In the genomic region with DNA sequence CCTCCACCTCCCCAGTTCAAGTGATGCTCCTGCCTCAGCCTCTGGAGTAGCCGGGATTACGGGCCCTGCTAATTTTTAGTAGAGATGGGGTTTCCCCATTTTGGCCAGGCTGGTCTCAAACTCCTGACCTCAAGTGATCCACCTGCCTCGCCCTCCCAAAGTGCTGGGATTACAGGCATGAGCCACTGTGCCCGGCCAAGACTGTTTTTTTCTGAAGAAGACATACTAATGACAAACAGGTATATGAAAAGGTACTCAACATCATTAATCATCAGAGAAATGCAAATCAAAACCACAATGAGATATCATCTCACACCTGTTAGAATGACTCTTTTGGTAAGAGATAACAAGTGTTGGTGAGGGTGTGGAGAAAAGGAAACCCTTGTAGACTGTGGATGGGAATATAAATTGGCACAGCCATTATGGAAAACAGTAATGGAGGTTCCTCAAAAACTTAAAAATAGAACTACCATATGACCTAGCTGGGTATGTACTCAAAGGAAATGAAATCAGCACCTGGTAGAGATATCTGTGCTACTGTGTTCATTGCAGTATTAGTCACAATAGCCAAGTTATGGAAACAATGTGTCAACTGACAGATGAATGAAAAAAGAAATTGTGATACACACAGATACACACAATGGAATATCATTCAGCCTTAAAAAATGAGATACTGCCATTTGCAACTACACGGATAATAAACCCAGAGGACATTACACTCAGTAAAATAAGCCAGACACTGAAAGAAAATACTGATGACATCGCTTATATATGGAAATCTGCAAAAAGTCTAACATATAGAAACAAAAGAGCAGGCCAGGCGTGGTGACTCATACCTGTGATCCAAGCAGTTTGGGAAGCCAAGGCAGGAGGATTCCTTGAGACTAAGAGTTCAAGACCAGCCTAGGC, we compare ENCODE assay signal across 9 cellular contexts. TPM values are rescaled to one million over a fixed set of nuclear protein-coding genes. Genes with fewer than 3 reads are reported as not detected.
DNase-seq lines count a peak whose midpoint lies in the region; ATAC-seq and TF ChIP-seq lines count a peak whose summit lies in the region.
"Had no signal": no experiment of that assay in that cellular context is flagged by ENCODE, and none has a peak within 500 bp of the region (broad histone marks: within the 10 kb centered on the region; RNA-seq: fewer than 3 reads in every experiment).

No MANE protein-coding gene starts in this region.

- intact Hi-C loops in Calu3 (cut with micrococcal nuclease; ENCODE audit: unreplicated experiment) = no loop called here

- no peaks in the 10 kb centered on the region for H3K27me3 Mint-ChIP-seq in activated naive CD4-positive, alpha-beta T cell treated with anti-CD3 and anti-CD28 coated beads, Interleukin-2, amount 10 ng/mL, durations not matched to agents 7 days and 5 days
- H3K27me3 Mint-ChIP-seq in type B pancreatic cell = no peaks in the 10 kb centered on the region
- no peaks in the 10 kb centered on the region for H3K27me3 Mint-ChIP-seq in Calu3 (ENCODE audit: unreplicated experiment)

- H3K4me3 Mint-ChIP-seq in activated naive CD4-positive, alpha-beta T cell treated with anti-CD3 and anti-CD28 coated beads, Interleukin-2, amount 10 ng/mL, durations not matched to agents 7 days and 5 days = no peak overlapping the region
- H3K4me3 Mint-ChIP-seq in type B pancreatic cell (no peak overlapping the region), Calu3 (ENCODE audit: low read depth, unreplicated experiment) (no peak overlapping the region)
- H3K4me3 Mint-ChIP-seq: nephron had no signal

- H3K27ac Mint-ChIP-seq in activated naive CD4-positive, alpha-beta T cell treated with anti-CD3 and anti-CD28 coated beads, Interleukin-2, amount 10 ng/mL, durations not matched to agents 7 days and 5 days = peak overlapping the region; percentile 79
- H3K27ac Mint-ChIP-seq in type B pancreatic cell (peak overlapping the region; percentile 63), Calu3 (ENCODE audit: unreplicated experiment) (no peak overlapping the region)
- H3K27ac Mint-ChIP-seq: nephron had no signal

- BruUV-seq in Calu3 (replicated peaks; lab: Mats Ljungman, UMichigan) = no TSS peak

- H3K9me3 Mint-ChIP-seq in activated naive CD4-positive, alpha-beta T cell treated with anti-CD3 and anti-CD28 coated beads, Interleukin-2, amount 10 ng/mL, durations not matched to agents 7 days and 5 days = no peaks in the 10 kb centered on the region
- H3K9me3 Mint-ChIP-seq in type B pancreatic cell = no peaks in the 10 kb centered on the region
- H3K9me3 Mint-ChIP-seq in Calu3 (ENCODE audit: low read depth, unreplicated experiment) = no peaks in the 10 kb centered on the region
- H3K9me3 Mint-ChIP-seq: nephron had no signal

- H3K36me3 Mint-ChIP-seq in activated naive CD4-positive, alpha-beta T cell treated with anti-CD3 and anti-CD28 coated beads, Interleukin-2, amount 10 ng/mL, durations not matched to agents 7 days and 5 days = peaks cover 53% of the 10 kb centered on the region
- H3K36me3 Mint-ChIP-seq in type B pancreatic cell (peaks cover 23% of the 10 kb centered on the region), Calu3 (ENCODE audit: insufficient read depth, unreplicated experiment) (peaks cover 5% of the 10 kb centered on the region)

- DNase-seq in stimulated activated CD4-positive, alpha-beta T cell treated with anti-CD3 and anti-CD28 coated beads, Interleukin-15, amount 100 ng/mL, for 24 hours = peak; percentile 31
- DNase-seq in stimulated activated CD4-positive, alpha-beta T cell treated with anti-CD3 and anti-CD28 coated beads, Interleukin-4, amount 100 ng/mL, for 1 hour = no peak
- DNase-seq in activated naive CD4-positive, alpha-beta T cell treated with anti-CD3 and anti-CD28 coated beads, Interleukin-2, amount 10 ng/mL, durations not matched to agents 7 days and 5 days = no peak
- DNase-seq in type B pancreatic cell (ENCODE audit: extremely low spot score, unreplicated experiment) = no peak
- DNase-seq in stimulated activated CD8-positive, alpha-beta memory T cell treated with anti-CD3 and anti-CD28 coated beads, Interleukin-4, amount 100 ng/mL, for 48 hours = no peak
- DNase-seq in Calu3 = no peak
- no peak for DNase-seq in NCI-H128 (lab: John Stamatoyannopoulos, UW; ENCODE audit: unreplicated experiment)

- no peak for TF ChIP-seq CTCF in type B pancreatic cell (conservative IDR thresholded peaks at IDR 0.05)
- no peak for TF ChIP-seq CTCF in Calu3 (IDR thresholded peaks at IDR 0.05; ENCODE audit: unreplicated experiment)

- peak; percentile 68 for ATAC-seq in HG03095 (IDR thresholded peaks at IDR 0.05; ENCODE audit: unreplicated experiment)

- H3K4me1 Mint-ChIP-seq in activated naive CD4-positive, alpha-beta T cell treated with anti-CD3 and anti-CD28 coated beads, Interleukin-2, amount 10 ng/mL, durations not matched to agents 7 days and 5 days = peaks cover 66% of the 10 kb centered on the region
- H3K4me1 Mint-ChIP-seq in type B pancreatic cell (ENCODE audit: unreplicated experiment) = peaks cover 21% of the 10 kb centered on the region
- peaks cover 18% of the 10 kb centered on the region for H3K4me1 Mint-ChIP-seq in Calu3 (ENCODE audit: low read depth, unreplicated experiment)

- CTCF ChIA-PET in activated naive CD4-positive, alpha-beta T cell treated with anti-CD3 and anti-CD28 coated beads, Interleukin-2, amount 10 ng/mL, durations not matched to agents 7 days and 5 days (lab: Charles Lee) = interaction anchor here (1.5 kb wide), 1 partner anchor 129 kb away, joined by 4 read pairs; no protein-coding TSS in a partner anchor
- CTCF ChIA-PET in Calu3 (lab: Charles Lee) = no interaction called here

RNA-seq across cellular contexts. Expression of a gene that starts 20.8 kb away (rescaled TPM):
- total RNA-seq in type B pancreatic cell (ENCODE audit: low replicate concordance) = 54.2 and 63.8 TPM in 2 replicates
- total RNA-seq in Calu3 (2022) = 36.8 and 40.0 TPM in 2 replicates
